26 cellular contexts compared by ENCODE assay signal in genomic region chr6:79186564-79186963, GRCh38.
"Had no signal": no experiment of that assay in that cellular context is flagged by ENCODE, and none has a peak within 500 bp of the region (broad histone marks: within the 10 kb centered on the region; RNA-seq: fewer than 3 reads in every experiment).

No MANE protein-coding gene starts in this region.

- H3K27ac ChIP-seq: adrenal gland, breast epithelium, Peyer's patch, RWPE1, SJCRH30 had no signal

- H3K4me1 ChIP-seq: adrenal gland, breast epithelium, Peyer's patch had no signal

- H3K27me3 Mint-ChIP-seq: activated T-helper 17 cell treated with anti-CD3 and anti-CD28 coated beads, Interleukin-2, amount 50 U/mL, for 72 hours had no signal

- H3K4me3 Mint-ChIP-seq: activated CD4-positive, alpha-beta memory T cell treated with anti-CD3 and anti-CD28 coated beads, Interleukin-2, amount 10 ng/mL, durations not matched to agents 7 days and 5 days; activated naive CD8-positive, alpha-beta T cell treated with anti-CD3 and anti-CD28 coated beads, Interleukin-2, amount 10 ng/mL, durations not matched to agents 7 days and 5 days; activated T-helper 17 cell treated with anti-CD3 and anti-CD28 coated beads, Interleukin-2, amount 50 U/mL, for 72 hours; T-helper 17 cell had no signal

- H3K27me3 ChIP-seq: adrenal gland, breast epithelium, Peyer's patch, SJCRH30 had no signal

- H3K4me1 Mint-ChIP-seq: activated CD4-positive, alpha-beta memory T cell treated with anti-CD3 and anti-CD28 coated beads, Interleukin-2, amount 10 ng/mL, durations not matched to agents 7 days and 5 days; activated naive CD8-positive, alpha-beta T cell treated with anti-CD3 and anti-CD28 coated beads, Interleukin-2, amount 10 ng/mL, durations not matched to agents 7 days and 5 days; activated T-helper 17 cell treated with anti-CD3 and anti-CD28 coated beads, Interleukin-2, amount 50 U/mL, for 72 hours; T-helper 17 cell had no signal

- H3K27ac Mint-ChIP-seq: activated CD4-positive, alpha-beta memory T cell treated with anti-CD3 and anti-CD28 coated beads, Interleukin-2, amount 10 ng/mL, durations not matched to agents 7 days and 5 days; activated naive CD8-positive, alpha-beta T cell treated with anti-CD3 and anti-CD28 coated beads, Interleukin-2, amount 10 ng/mL, durations not matched to agents 7 days and 5 days; activated T-helper 17 cell treated with anti-CD3 and anti-CD28 coated beads, Interleukin-2, amount 50 U/mL, for 72 hours; T-helper 17 cell had no signal

- H3K4me3 ChIP-seq: adrenal gland, breast epithelium, Peyer's patch, SJCRH30 had no signal

- H3K36me3 Mint-ChIP-seq: activated naive CD8-positive, alpha-beta T cell treated with anti-CD3 and anti-CD28 coated beads, Interleukin-2, amount 10 ng/mL, durations not matched to agents 7 days and 5 days had no signal

- H3K36me3 ChIP-seq: adrenal gland, breast epithelium, Peyer's patch, SJCRH30 had no signal

- H3K9me3 ChIP-seq: adrenal gland, breast epithelium had no signal

- ATAC-seq: activated T-helper 17 cell treated with anti-CD3 and anti-CD28 coated beads, Interleukin-2, amount 50 U/mL, for 72 hours; T-helper 17 cell had no signal

- DNase-seq: activated CD4-positive, alpha-beta memory T cell treated with anti-CD3 and anti-CD28 coated beads, Interleukin-2, amount 10 ng/mL, durations not matched to agents 7 days and 5 days; activated CD4-positive, alpha-beta T cell treated with anti-CD3 and anti-CD28 coated beads, Interleukin-2, amount 50 U/mL, for 1 hour; activated CD4-positive, CD25-positive, alpha-beta regulatory T cell; activated naive CD4-positive, alpha-beta T cell treated with anti-CD3 and anti-CD28 coated beads, Interleukin-2, amount 50 U/mL, for 16 hours; activated naive CD8-positive, alpha-beta T cell treated with anti-CD3 and anti-CD28 coated beads, Interleukin-2, amount 10 ng/mL, durations not matched to agents 7 days and 5 days; activated T-cell treated with anti-CD3 and anti-CD28 coated beads for 4 hours; activated T-cell treated with anti-CD3 and anti-CD28 coated beads, Interleukin-2, amount 50 U/mL, for 48 hours; adrenal gland; aorta; caudate nucleus; Karpas-422; NCI-H1105 treated with DMSO at 0.1 percent for 48 hours; NCI-H1436 treated with DMSO at 0.1 percent for 48 hours; NCI-H187; NCI-H2081; NCI-H510A treated with DMSO at 0.1 percent for 48 hours; NCI-H69; NK-92 treated with Interleukin-12 subunit alpha and Interleukin-12 subunit beta, amount 100 ng/mL, for 24 hours; Peyer's patch; Right ventricle myocardium superior; SJCRH30; T-helper 17 cell; T-helper 9 cell had no signal
